1 cellular context compared by ENCODE assay signal in the genomic region with DNA sequence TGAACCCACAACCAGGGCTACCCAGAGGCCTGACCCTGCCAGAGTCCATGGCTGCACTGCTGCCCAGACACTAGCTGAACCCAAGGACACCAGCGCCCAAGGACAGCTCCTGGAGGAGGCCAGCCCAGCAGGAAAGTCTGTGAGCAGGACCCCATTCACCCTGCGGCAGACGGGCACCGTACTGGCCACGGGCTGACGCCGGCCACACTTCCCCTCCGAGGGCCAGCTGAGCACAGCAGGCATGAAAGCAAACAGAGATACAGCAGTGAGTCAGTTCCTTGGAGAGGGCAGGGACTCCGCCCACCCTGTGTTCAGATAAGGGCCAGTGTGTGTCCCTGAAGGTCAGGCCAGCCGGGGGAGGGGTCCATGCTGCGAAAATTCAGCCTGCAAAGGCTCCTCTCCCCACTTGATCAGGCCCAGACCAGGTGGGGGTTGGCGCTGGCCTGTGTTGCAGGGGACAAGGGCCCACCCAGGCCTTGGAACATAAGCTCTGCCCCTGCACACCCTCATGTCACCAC.
A peak's percentile ranks its signal among the peaks of the same experiment; 100 is the strongest.
TF ChIP-seq lines count a peak whose summit lies in the region.

No MANE protein-coding gene starts in this region.

TF ChIP-seq in K562, 482 proteins besides CTCF, POLR2A, EP300 and RAD21 (continued from another document and continues in another):
- TF ChIP-seq, protein P1, sequence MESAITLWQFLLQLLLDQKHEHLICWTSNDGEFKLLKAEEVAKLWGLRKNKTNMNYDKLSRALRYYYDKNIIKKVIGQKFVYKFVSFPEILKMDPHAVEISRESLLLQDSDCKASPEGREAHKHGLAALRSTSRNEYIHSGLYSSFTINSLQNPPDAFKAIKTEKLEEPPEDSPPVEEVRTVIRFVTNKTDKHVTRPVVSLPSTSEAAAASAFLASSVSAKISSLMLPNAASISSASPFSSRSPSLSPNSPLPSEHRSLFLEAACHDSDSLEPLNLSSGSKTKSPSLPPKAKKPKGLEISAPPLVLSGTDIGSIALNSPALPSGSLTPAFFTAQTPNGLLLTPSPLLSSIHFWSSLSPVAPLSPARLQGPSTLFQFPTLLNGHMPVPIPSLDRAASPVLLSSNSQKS (CRISPR knock-in tag; IDR thresholded peaks at IDR 0.05): no peak
- peak; percentile 71 for TF ChIP-seq RBFOX2 (IDR thresholded peaks at IDR 0.05; ENCODE audit: low read depth, low read length)
- no peak for TF ChIP-seq NFE2L1 (tag; IDR thresholded peaks at IDR 0.05; ENCODE audit: borderline replicate concordance, low read depth)
- no peak for TF ChIP-seq SAFB2 (IDR thresholded peaks at IDR 0.05; ENCODE audit: borderline replicate concordance, low read depth, low read length, severe bottlenecking)
- no peak for TF ChIP-seq SRSF3 (IDR thresholded peaks at IDR 0.05; ENCODE audit: insufficient read depth, low read length)
- TF ChIP-seq SLC30A9 (CRISPR knock-in tag; IDR thresholded peaks at IDR 0.05): no peak
- no peak for TF ChIP-seq ZNF384 (IDR thresholded peaks at IDR 0.05; ENCODE audit: low read depth, low read length)
- TF ChIP-seq RBM34 (IDR thresholded peaks at IDR 0.05; ENCODE audit: borderline replicate concordance, insufficient read depth, low read length): no peak
- peak; percentile 80 for TF ChIP-seq POLR2G (IDR thresholded peaks at IDR 0.05; ENCODE audit: low read depth, low read length)
- no peak for TF ChIP-seq BRD9 (IDR thresholded peaks at IDR 0.05; ENCODE audit: low read depth, partially characterized antibody)
- TF ChIP-seq, protein P2, sequence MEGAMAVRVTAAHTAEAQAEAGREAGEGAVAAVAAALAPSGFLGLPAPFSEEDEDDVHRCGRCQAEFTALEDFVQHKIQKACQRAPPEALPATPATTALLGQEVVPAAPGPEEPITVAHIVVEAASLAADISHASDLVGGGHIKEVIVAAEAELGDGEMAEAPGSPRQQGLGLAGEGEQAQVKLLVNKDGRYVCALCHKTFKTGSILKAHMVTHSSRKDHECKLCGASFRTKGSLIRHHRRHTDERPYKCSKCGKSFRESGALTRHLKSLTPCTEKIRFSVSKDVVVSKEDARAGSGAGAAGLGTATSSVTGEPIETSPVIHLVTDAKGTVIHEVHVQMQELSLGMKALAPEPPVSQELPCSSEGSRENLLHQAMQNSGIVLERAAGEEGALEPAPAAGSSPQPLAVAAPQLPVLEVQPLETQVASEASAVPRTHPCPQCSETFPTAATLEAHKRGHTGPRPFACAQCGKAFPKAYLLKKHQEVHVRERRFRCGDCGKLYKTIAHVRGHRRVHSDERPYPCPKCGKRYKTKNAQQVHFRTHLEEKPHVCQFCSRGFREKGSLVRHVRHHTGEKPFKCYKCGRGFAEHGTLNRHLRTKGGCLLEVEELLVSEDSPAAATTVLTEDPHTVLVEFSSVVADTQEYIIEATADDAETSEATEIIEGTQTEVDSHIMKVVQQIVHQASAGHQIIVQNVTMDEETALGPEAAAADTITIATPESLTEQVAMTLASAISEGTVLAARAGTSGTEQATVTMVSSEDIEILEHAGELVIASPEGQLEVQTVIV (CRISPR knock-in tag; IDR thresholded peaks at IDR 0.05; ENCODE audit: borderline replicate concordance): no peak
- TF ChIP-seq KLF6 (CRISPR knock-in tag; IDR thresholded peaks at IDR 0.05; ENCODE audit: borderline replicate concordance): 0 out of 2 replicates have a peak, but pooled peaks have one; percentile 58
- TF ChIP-seq FIP1L1 (IDR thresholded peaks at IDR 0.05; ENCODE audit: low read depth, low read length, poor library complexity, severe bottlenecking): no peak
- TF ChIP-seq, protein P3, sequence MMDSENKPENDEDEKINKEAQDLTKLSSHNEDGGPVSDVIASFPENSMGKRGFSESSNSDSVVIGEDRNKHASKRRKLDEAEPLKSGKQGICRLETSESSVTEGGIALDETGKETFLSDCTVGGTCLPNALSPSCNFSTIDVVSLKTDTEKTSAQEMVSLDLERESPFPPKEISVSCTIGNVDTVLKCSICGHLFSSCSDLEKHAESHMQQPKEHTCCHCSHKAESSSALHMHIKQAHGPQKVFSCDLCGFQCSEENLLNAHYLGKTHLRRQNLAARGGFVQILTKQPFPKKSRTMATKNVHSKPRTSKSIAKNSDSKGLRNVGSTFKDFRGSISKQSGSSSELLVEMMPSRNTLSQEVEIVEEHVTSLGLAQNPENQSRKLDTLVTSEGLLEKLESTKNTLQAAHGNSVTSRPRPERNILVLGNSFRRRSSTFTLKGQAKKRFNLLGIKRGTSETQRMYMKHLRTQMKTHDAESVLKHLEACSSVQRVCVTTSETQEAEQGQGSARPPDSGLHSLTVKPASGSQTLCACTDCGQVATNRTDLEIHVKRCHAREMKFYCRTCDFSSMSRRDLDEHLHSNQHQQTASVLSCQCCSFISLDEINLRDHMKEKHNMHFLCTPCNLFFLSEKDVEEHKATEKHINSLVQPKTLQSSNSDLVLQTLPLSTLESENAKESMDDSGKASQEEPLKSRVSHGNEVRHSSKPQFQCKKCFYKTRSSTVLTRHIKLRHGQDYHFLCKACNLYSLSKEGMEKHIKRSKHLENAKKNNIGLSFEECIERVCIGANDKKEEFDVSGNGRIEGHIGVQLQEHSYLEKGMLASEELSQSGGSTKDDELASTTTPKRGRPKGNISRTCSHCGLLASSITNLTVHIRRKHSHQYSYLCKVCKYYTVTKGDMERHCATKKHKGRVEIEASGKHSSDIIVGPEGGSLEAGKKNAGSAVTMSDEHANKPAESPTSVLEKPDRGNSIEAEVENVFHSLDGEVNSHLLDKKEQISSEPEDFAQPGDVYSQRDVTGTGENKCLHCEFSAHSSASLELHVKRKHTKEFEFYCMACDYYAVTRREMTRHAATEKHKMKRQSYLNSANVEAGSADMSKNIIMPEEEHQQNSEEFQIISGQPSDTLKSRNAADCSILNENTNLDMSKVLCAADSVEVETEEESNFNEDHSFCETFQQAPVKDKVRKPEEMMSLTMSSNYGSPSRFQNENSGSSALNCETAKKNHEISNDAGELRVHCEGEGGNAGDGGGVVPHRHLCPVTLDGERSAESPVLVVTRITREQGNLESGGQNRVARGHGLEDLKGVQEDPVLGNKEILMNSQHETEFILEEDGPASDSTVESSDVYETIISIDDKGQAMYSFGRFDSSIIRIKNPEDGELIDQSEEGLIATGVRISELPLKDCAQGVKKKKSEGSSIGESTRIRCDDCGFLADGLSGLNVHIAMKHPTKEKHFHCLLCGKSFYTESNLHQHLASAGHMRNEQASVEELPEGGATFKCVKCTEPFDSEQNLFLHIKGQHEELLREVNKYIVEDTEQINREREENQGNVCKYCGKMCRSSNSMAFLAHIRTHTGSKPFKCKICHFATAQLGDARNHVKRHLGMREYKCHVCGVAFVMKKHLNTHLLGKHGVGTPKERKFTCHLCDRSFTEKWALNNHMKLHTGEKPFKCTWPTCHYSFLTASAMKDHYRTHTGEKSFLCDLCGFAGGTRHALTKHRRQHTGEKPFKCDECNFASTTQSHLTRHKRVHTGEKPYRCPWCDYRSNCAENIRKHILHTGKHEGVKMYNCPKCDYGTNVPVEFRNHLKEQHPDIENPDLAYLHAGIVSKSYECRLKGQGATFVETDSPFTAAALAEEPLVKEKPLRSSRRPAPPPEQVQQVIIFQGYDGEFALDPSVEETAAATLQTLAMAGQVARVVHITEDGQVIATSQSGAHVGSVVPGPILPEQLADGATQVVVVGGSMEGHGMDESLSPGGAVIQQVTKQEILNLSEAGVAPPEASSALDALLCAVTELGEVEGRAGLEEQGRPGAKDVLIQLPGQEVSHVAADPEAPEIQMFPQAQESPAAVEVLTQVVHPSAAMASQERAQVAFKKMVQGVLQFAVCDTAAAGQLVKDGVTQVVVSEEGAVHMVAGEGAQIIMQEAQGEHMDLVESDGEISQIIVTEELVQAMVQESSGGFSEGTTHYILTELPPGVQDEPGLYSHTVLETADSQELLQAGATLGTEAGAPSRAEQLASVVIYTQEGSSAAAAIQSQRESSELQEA (IDR thresholded peaks at IDR 0.05; ENCODE audit: low read depth): no peak; the same call in 1 of the 2 replicates
- TF ChIP-seq, protein P4, sequence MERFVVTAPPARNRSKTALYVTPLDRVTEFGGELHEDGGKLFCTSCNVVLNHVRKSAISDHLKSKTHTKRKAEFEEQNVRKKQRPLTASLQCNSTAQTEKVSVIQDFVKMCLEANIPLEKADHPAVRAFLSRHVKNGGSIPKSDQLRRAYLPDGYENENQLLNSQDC (CRISPR knock-in tag; IDR thresholded peaks at IDR 0.05): no peak
- TF ChIP-seq, protein P5, sequence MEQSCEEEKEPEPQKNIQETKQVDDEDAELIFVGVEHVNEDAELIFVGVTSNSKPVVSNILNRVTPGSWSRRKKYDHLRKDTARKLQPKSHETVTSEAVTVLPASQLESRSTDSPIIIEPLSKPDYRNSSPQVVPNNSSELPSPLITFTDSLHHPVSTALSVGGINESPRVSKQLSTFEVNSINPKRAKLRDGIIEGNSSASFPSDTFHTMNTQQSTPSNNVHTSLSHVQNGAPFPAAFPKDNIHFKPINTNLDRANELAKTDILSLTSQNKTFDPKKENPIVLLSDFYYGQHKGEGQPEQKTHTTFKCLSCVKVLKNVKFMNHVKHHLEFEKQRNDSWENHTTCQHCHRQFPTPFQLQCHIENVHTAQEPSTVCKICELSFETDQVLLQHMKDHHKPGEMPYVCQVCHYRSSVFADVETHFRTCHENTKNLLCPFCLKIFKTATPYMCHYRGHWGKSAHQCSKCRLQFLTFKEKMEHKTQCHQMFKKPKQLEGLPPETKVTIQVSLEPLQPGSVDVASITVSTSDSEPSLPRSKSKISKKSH (CRISPR knock-in tag; IDR thresholded peaks at IDR 0.05): no peak
- TF ChIP-seq ARID2 (IDR thresholded peaks at IDR 0.05): no peak
- TF ChIP-seq ZNF507 (tag; conservative IDR thresholded peaks at IDR 0.05): no peak
- TF ChIP-seq ELF1 (tag; IDR thresholded peaks at IDR 0.05): no peak
- TF ChIP-seq ARID1B (IDR thresholded peaks at IDR 0.05): peak; percentile 91
- TF ChIP-seq, protein P6, sequence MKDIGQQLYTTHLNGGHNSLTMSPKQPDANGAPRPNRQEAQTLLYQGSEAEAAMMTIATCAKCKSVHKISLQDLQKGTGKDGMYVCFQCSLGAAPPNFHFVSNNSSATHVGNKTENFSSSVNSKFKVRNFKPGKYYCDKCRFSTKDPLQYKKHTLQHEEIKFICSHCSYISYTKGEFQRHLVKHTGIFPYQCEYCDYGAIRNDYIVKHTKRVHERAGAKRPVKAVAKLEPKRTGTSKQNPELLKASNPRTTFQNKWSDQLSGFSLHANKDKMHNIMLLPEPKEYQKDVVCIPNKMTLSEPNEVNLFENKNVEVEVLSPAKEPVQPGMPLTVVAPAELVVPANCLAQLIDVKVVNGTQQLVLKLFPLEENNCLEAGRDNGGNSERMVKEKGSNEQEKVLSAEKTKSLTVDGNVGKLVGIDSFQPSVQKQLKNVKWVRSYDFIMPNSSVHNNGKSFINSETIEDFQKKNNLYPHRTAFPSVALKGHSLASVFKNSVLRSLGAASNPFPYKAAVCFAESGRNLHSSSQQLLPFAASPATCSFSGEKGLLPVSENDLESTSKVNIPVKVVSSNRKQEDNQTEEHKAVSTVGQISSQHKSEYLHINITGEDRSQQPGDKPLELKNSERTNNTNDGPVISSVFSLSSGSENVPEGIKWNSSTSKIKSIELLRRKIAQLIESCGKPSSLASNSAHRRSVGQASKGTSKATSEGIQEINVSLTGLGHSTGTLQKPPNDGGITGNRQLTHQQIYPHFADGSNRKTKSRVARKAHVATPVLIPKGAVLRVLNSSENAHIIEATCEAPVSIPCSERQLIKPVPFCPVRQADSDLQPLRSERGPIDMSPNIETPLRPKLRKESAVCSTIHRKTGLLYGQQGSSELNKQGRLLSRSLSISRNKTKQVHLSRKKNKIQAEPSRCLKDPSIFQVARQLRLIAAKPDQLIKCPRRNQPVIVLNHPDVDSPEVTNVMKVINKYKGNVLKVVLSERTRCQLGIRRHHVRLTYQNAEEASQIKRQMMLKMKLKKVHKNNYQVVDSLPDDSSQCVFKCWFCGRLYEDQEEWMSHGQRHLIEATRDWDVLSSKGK (CRISPR knock-in tag; IDR thresholded peaks at IDR 0.05): no peak
- no peak for TF ChIP-seq ARNT (IDR thresholded peaks at IDR 0.05)
- no peak for TF ChIP-seq ZNF717 (CRISPR knock-in tag; IDR thresholded peaks at IDR 0.05)
- TF ChIP-seq, protein P7, sequence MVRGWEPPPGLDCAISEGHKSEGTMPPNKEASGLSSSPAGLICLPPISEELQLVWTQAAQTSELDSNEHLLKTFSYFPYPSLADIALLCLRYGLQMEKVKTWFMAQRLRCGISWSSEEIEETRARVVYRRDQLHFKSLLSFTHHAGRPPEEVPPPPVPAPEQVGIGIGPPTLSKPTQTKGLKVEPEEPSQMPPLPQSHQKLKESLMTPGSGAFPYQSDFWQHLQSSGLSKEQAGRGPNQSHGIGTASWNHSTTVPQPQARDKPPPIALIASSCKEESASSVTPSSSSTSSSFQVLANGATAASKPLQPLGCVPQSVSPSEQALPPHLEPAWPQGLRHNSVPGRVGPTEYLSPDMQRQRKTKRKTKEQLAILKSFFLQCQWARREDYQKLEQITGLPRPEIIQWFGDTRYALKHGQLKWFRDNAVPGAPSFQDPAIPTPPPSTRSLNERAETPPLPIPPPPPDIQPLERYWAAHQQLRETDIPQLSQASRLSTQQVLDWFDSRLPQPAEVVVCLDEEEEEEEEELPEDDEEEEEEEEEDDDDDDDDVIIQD (CRISPR knock-in tag; IDR thresholded peaks at IDR 0.05): no peak
- TF ChIP-seq YY1 (IDR thresholded peaks at IDR 0.05; ENCODE audit: borderline replicate concordance in 1 of 3, control insufficient read depth in 1 of 3, extremely low read depth in 1 of 3, insufficient read depth in 3 of 3, insufficient read length in 1 of 3, insufficient replicate concordance in 2 of 3, low read depth in 1 of 3, low read length in 2 of 3): peak in 2 of 3 experiments; percentile 10 to 45
- TF ChIP-seq, protein P8, sequence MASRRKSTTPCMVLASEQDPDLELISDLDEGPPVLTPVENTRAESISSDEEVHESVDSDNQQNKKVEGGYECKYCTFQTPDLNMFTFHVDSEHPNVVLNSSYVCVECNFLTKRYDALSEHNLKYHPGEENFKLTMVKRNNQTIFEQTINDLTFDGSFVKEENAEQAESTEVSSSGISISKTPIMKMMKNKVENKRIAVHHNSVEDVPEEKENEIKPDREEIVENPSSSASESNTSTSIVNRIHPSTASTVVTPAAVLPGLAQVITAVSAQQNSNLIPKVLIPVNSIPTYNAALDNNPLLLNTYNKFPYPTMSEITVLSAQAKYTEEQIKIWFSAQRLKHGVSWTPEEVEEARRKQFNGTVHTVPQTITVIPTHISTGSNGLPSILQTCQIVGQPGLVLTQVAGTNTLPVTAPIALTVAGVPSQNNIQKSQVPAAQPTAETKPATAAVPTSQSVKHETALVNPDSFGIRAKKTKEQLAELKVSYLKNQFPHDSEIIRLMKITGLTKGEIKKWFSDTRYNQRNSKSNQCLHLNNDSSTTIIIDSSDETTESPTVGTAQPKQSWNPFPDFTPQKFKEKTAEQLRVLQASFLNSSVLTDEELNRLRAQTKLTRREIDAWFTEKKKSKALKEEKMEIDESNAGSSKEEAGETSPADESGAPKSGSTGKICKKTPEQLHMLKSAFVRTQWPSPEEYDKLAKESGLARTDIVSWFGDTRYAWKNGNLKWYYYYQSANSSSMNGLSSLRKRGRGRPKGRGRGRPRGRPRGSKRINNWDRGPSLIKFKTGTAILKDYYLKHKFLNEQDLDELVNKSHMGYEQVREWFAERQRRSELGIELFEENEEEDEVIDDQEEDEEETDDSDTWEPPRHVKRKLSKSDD (conservative IDR thresholded peaks at IDR 0.05; ENCODE audit: low read length): no peak
- no peak for TF ChIP-seq SRSF1 (IDR thresholded peaks at IDR 0.05; ENCODE audit: low read depth, low read length)
- peak; percentile 70 for TF ChIP-seq BHLHE40 (IDR thresholded peaks at IDR 0.05; ENCODE audit: low read length)
- TF ChIP-seq FOXP1 (CRISPR knock-in tag; IDR thresholded peaks at IDR 0.05): no peak
- no peak for TF ChIP-seq ZFP30 (CRISPR knock-in tag; IDR thresholded peaks at IDR 0.05; ENCODE audit: borderline replicate concordance)
- no peak for TF ChIP-seq HDAC3 (IDR thresholded peaks at IDR 0.05; ENCODE audit: borderline replicate concordance, partially characterized antibody)
- TF ChIP-seq, protein P9, sequence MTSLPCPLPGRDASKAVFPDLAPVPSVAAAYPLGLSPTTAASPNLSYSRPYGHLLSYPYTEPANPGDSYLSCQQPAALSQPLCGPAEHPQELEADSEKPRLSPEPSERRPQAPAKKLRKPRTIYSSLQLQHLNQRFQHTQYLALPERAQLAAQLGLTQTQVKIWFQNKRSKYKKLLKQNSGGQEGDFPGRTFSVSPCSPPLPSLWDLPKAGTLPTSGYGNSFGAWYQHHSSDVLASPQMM (CRISPR knock-in tag; IDR thresholded peaks at IDR 0.05): no peak
